Comparison of ENCODE assay signal across 8 cellular contexts in the genomic region with DNA sequence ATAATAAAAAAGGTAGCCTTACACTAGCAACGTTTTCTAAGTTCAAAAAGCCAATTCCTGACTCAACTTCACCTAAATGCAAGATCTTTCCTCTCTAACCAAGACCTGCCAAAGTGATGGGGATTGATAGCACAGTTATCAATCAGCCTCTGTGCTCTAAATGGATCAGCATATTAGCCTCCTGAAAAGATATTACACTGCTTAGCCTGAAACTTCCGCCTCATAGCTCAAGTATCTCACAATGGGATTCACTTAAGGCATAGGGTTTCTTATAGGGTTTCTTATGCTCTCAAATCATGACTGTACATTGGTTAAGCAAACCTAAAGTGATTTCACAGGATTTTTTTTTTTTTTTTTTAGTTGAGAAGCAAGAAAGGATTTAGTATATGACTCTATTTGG. TPM values are rescaled to one million over a fixed set of nuclear protein-coding genes. Genes with fewer than 3 reads are reported as not detected.
DNase-seq lines count a peak whose midpoint lies in the region; ATAC-seq lines count a peak whose summit lies in the region.

No MANE protein-coding gene starts in this region.

- ATAC-seq in GM21619 (IDR thresholded peaks at IDR 0.05; ENCODE audit: unreplicated experiment) (peak; percentile 5), HG03039 (IDR thresholded peaks at IDR 0.05; ENCODE audit: unreplicated experiment) (no peak)
- ATAC-seq in activated T-helper 17 cell treated with anti-CD3 and anti-CD28 coated beads, Interleukin-2, amount 50 U/mL, for 72 hours (replicated peaks): peak; percentile 71

- peak overlapping the region; percentile 75 to 94 for H3K4me3 ChIP-seq in muscle layer of duodenum (ENCODE audit: low read depth in 1 of 2, low read length in 2 of 2)

- H3K4me1 Mint-ChIP-seq in activated T-helper 17 cell treated with anti-CD3 and anti-CD28 coated beads, Interleukin-2, amount 50 U/mL, for 72 hours: peaks cover 32% of the 10 kb centered on the region

- H3K27me3 Mint-ChIP-seq in activated T-helper 17 cell treated with anti-CD3 and anti-CD28 coated beads, Interleukin-2, amount 50 U/mL, for 72 hours: no peaks in the 10 kb centered on the region

- H3K4me3 Mint-ChIP-seq in activated T-helper 17 cell treated with anti-CD3 and anti-CD28 coated beads, Interleukin-2, amount 50 U/mL, for 72 hours: peak overlapping the region; percentile 98

- H3K36me3 ChIP-seq in muscle layer of duodenum (ENCODE audit: control insufficient read depth in 1 of 2, insufficient read depth in 2 of 2, low read length in 2 of 2): no peaks in the 10 kb centered on the region

- peak overlapping the region; percentile 94 for H3K27ac Mint-ChIP-seq in activated T-helper 17 cell treated with anti-CD3 and anti-CD28 coated beads, Interleukin-2, amount 50 U/mL, for 72 hours

- DNase-seq in Ammon's horn (ENCODE audit: low spot score): peak; percentile 24
- DNase-seq in NCI-H226: no peak
- no peak for DNase-seq in iPS-NIHi11 (ENCODE audit: low spot score)
- DNase-seq in H4 (ENCODE audit: low spot score): no peak

- no peaks in the 10 kb centered on the region for H3K36me3 Mint-ChIP-seq in activated T-helper 17 cell treated with anti-CD3 and anti-CD28 coated beads, Interleukin-2, amount 50 U/mL, for 72 hours (ENCODE audit: low read depth)

- H3K27me3 ChIP-seq in muscle layer of duodenum (ENCODE audit: low read depth, low read length): no peaks in the 10 kb centered on the region

- no peaks in the 10 kb centered on the region for H3K9me3 ChIP-seq in muscle layer of duodenum (ENCODE audit: control insufficient read depth in 1 of 2, low read length in 2 of 2)

- H3K9me3 Mint-ChIP-seq in activated T-helper 17 cell treated with anti-CD3 and anti-CD28 coated beads, Interleukin-2, amount 50 U/mL, for 72 hours: no peaks in the 10 kb centered on the region

- H3K27ac ChIP-seq in muscle layer of duodenum (ENCODE audit: low read length): peak overlapping the region; percentile 22

- peaks cover 4 to 7% of the 10 kb centered on the region in 2 donors for H3K4me1 ChIP-seq in muscle layer of duodenum (ENCODE audit: control insufficient read depth in 1 of 2, insufficient read depth in 2 of 2, low read length in 2 of 2)

RNA-seq across cellular contexts. Expression of gene SLC9A9, which starts 0.4 kb away (rescaled TPM):
- 10 to 100 TPM in 1 of 2 donors, 1 to 10 TPM in 1; 4.0 to 15.2 TPM for total RNA-seq in activated T-helper 17 cell treated with anti-CD3 and anti-CD28 coated beads, Interleukin-2, amount 50 U/mL, for 72 hours
- 9.7 and 10.8 TPM in 2 replicates for total RNA-seq in H4 (2014; rRNA removed; shearing (Covaris generic))
